ENCODE assay signal across 1 cellular context in the genomic region with DNA sequence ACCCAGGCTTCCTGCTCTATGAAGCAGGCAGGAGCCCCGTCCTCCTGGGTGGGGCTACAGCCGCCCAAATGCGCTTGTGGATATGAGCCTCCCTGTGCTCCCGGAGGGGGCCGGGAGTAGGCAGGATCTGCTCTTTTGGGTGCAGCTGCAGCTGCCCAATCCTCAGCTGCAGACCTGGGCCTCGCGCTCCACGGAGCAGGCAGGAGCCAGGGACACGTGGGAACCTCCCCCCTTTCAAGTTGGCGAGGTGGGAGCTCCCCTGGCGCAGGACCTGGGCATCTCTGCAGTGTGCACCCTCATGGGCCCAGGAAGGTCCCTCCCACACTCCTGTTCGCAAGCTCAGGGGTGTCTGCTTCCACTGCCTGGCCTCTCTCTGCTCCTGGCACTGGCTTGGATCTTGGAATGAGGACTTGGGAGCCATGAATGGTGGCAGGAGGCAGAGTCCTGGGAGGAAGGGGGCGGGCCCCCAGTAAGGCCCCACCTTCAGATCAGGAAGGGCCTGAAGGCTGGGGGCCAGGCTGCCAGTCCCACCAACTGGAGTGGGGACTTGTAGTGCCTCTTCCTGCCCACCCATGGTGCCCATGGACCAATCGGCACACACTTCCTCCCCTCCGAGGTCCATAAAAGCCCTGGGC.
TF ChIP-seq lines count a peak whose summit lies in the region.

No MANE protein-coding gene starts in this region.

TF ChIP-seq in IMR-90, 13 proteins besides CTCF, POLR2A, EP300 and RAD21 (continued from another document):
- TF ChIP-seq SMC3 (IDR thresholded peaks at IDR 0.05; ENCODE audit: low read depth, low read length): no peak
- no peak for TF ChIP-seq USF2 (IDR thresholded peaks at IDR 0.05; ENCODE audit: low read depth, low read length)
- no peak for TF ChIP-seq CHD1 (IDR thresholded peaks at IDR 0.05; ENCODE audit: low read depth, low read length)
- TF ChIP-seq BHLHE40 (IDR thresholded peaks at IDR 0.05; ENCODE audit: low read depth, low read length): no peak
- no peak for TF ChIP-seq MXI1 (IDR thresholded peaks at IDR 0.05; ENCODE audit: borderline replicate concordance, low read depth, low read length)
- no peak for TF ChIP-seq NFE2L2 (IDR thresholded peaks at IDR 0.05; ENCODE audit: low read depth, low read length)
- no peak for TF ChIP-seq RFX5 (IDR thresholded peaks at IDR 0.05; ENCODE audit: low read depth, low read length)
